ENCODE assay signal across 15 cellular contexts in the genomic region with DNA sequence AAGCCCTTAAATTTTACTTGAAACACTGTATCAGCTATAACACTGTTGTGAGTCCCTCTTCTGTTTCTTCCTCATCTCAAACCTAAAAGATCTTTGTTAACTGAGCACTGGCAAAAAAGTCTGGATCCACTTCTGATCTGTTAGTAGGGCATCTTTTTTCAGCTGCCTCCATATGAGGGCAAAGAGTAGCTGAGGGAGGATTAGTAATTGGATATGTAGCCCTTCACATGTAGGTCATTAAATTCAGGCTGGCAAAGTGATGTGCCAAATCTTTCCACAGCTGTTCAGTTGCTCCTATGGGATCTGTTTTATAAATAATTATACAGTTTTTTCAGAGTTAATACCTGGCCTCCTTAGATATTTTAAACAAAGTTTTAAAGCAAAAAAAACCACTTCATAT. TPM values are rescaled to one million over a fixed set of nuclear protein-coding genes. Genes with fewer than 3 reads are reported as not detected.
DNase-seq lines count a peak whose midpoint lies in the region; ATAC-seq and TF ChIP-seq lines count a peak whose summit lies in the region.
"Had no signal": no experiment of that assay in that cellular context is flagged by ENCODE, and none has a peak within 500 bp of the region (broad histone marks: within the 10 kb centered on the region; RNA-seq: fewer than 3 reads in every experiment).

No MANE protein-coding gene starts in this region.

- DNase-seq in NCI-H1092 treated with DMSO at 0.1 percent for 48 hours (lab: John Stamatoyannopoulos, UW) (peak; percentile 42), neural progenitor cell (ENCODE audit: low spot score) (no peak), T-helper 9 cell (no peak), islet precursor cell (no peak)
- DNase-seq in stimulated activated CD4-positive, alpha-beta T cell treated with anti-CD3 and anti-CD28 coated beads, Interleukin-1b, Interleukin-23, amount 100 ng/mL, for 48 hours: no peak
- DNase-seq: activated CD4-positive, CD25-positive, alpha-beta regulatory T cell; activated naive CD4-positive, alpha-beta T cell; DMS153; foreskin melanocyte; NCI-H1417 treated with DMSO at 0.1 percent for 48 hours; RPMI8226 had no signal

- H3K9me3 Mint-ChIP-seq in activated naive CD8-positive, alpha-beta T cell (ENCODE audit: low read depth): no peaks in the 10 kb centered on the region
- H3K9me3 Mint-ChIP-seq in neural progenitor cell: no peaks in the 10 kb centered on the region

- H3K9me3 ChIP-seq in DOHH2 (ENCODE audit: control insufficient read depth, insufficient read depth, low read length) (no peaks in the 10 kb centered on the region), neural progenitor cell (ENCODE audit: low read depth) (no peaks in the 10 kb centered on the region)

- H3F3A ChIP-seq in DOHH2 (ENCODE audit: control insufficient read depth, insufficient read depth) (peaks cover 8% of the 10 kb centered on the region), neural progenitor cell (ENCODE audit: low read depth) (peaks cover 9% of the 10 kb centered on the region)

- H3K9me2 ChIP-seq in DOHH2 (replicated peaks; ENCODE audit: control insufficient read depth, low read length): no peaks in the 10 kb centered on the region

- H3K4me1 ChIP-seq in DOHH2 (ENCODE audit: control insufficient read depth, low read length) (peaks cover 9% of the 10 kb centered on the region), neural progenitor cell (peaks cover 4% of the 10 kb centered on the region)

- no peak overlapping the region for H3K9ac ChIP-seq in neural progenitor cell

- H3K36me3 ChIP-seq in DOHH2 (ENCODE audit: control insufficient read depth, low read length): no peaks in the 10 kb centered on the region; the same call in 1 of the 2 replicates
- no peaks in the 10 kb centered on the region for H3K36me3 ChIP-seq in neural progenitor cell

- H3K27me3 Mint-ChIP-seq in activated naive CD8-positive, alpha-beta T cell: peaks cover 16% of the 10 kb centered on the region
- peaks cover 11% of the 10 kb centered on the region for H3K27me3 Mint-ChIP-seq in neural progenitor cell (ENCODE audit: insufficient read depth, low read depth)

- H3K27me3 ChIP-seq in DOHH2 (ENCODE audit: control insufficient read depth, low read length) (no peaks in the 10 kb centered on the region), neural progenitor cell (peaks cover 5% of the 10 kb centered on the region)

- no peak overlapping the region for H3K4me3 ChIP-seq in DOHH2 (ENCODE audit: low read length)
- H3K4me3 ChIP-seq in neural progenitor cell: peak overlapping the region; percentile 63

- no peak overlapping the region for H3K27ac Mint-ChIP-seq in activated naive CD8-positive, alpha-beta T cell
- no peak overlapping the region for H3K27ac Mint-ChIP-seq in neural progenitor cell

- H3K79me2 ChIP-seq in DOHH2 (ENCODE audit: control insufficient read depth, low read length) (peaks cover 10% of the 10 kb centered on the region), neural progenitor cell (ENCODE audit: low read depth) (no peaks in the 10 kb centered on the region)

- H3K4me2 ChIP-seq in DOHH2 (ENCODE audit: low read length) (peak overlapping the region; percentile 85), neural progenitor cell (no peak overlapping the region)

- H3K36me3 Mint-ChIP-seq in activated naive CD8-positive, alpha-beta T cell: no peaks in the 10 kb centered on the region
- H3K36me3 Mint-ChIP-seq in neural progenitor cell: no peaks in the 10 kb centered on the region

- ATAC-seq in HG03354 (IDR thresholded peaks at IDR 0.05; ENCODE audit: poor library complexity, severe bottlenecking, unreplicated experiment): no peak

- no peak overlapping the region for H2AFZ ChIP-seq in neural progenitor cell (replicated peaks)

- no peaks in the 10 kb centered on the region for H4K20me1 ChIP-seq in DOHH2 (ENCODE audit: control insufficient read depth, insufficient read depth, low read depth, low read length)
- H4K20me1 ChIP-seq in neural progenitor cell (ENCODE audit: low read depth): no peaks in the 10 kb centered on the region

- no peak overlapping the region for H3K27ac ChIP-seq in DOHH2 (ENCODE audit: low read depth, low read length)
- H3K27ac ChIP-seq in neural progenitor cell: no peak overlapping the region

- H3K4me1 Mint-ChIP-seq in activated naive CD8-positive, alpha-beta T cell (ENCODE audit: low read depth): peaks cover 23% of the 10 kb centered on the region
- peaks cover 17% of the 10 kb centered on the region for H3K4me1 Mint-ChIP-seq in neural progenitor cell

- TF ChIP-seq CTCF in DOHH2 (IDR thresholded peaks at IDR 0.05; ENCODE audit: low read depth, low read length, poor library complexity, severe bottlenecking): no peak
- no peak for TF ChIP-seq CTCF in neural progenitor cell (IDR thresholded peaks at IDR 0.05)

- H3K4me3 Mint-ChIP-seq in activated naive CD8-positive, alpha-beta T cell: peak overlapping the region; percentile 91
- peak overlapping the region; percentile 59 for H3K4me3 Mint-ChIP-seq in neural progenitor cell

RNA-seq across cellular contexts. Expression of a gene that starts 1.1 kb away (rescaled TPM):
- 11.0 and 15.6 TPM in 2 replicates for total RNA-seq in neural progenitor cell (ENCODE audit: low replicate concordance)

RNA-seq across cellular contexts. Expression of a gene that starts 9.7 kb away (rescaled TPM):
- 1.1 and 4.4 TPM in 2 replicates for total RNA-seq in neural progenitor cell (ENCODE audit: low replicate concordance)

RNA-seq across cellular contexts. Expression of a gene that starts 54.1 kb away (rescaled TPM):
- total RNA-seq in neural progenitor cell (ENCODE audit: low replicate concordance): not detected in 2 replicates
- total RNA-seq: liver had no signal
